ENCODE assay signal across 1 cellular context in genomic region chrX:152814048-152814447, GRCh38.
TF ChIP-seq lines count a peak whose summit lies in the region.

No MANE protein-coding gene starts in this region.

TF ChIP-seq in HepG2, 621 proteins besides CTCF, POLR2A, EP300 and RAD21:
- TF ChIP-seq ZNF484 (CRISPR knock-in tag; IDR thresholded peaks at IDR 0.05; ENCODE audit: borderline replicate concordance, low read depth): no peak
- TF ChIP-seq ZNF567 (CRISPR knock-in tag; IDR thresholded peaks at IDR 0.05; ENCODE audit: borderline replicate concordance): no peak
- peak; percentile 23; the same call in 1 of the 2 replicates for TF ChIP-seq HNF4G (IDR thresholded peaks at IDR 0.05; ENCODE audit: borderline replicate concordance, low read depth, low read length)
- TF ChIP-seq HNF4G (CRISPR knock-in tag; IDR thresholded peaks at IDR 0.05; ENCODE audit: borderline replicate concordance, low read depth): no peak
- TF ChIP-seq HNF4A (CRISPR knock-in tag; IDR thresholded peaks at IDR 0.05): peak; percentile 32; the same call in 1 of the 2 replicates
TF ChIP-seq in HepG2: peak in this region for 2.
